In the genomic region with DNA sequence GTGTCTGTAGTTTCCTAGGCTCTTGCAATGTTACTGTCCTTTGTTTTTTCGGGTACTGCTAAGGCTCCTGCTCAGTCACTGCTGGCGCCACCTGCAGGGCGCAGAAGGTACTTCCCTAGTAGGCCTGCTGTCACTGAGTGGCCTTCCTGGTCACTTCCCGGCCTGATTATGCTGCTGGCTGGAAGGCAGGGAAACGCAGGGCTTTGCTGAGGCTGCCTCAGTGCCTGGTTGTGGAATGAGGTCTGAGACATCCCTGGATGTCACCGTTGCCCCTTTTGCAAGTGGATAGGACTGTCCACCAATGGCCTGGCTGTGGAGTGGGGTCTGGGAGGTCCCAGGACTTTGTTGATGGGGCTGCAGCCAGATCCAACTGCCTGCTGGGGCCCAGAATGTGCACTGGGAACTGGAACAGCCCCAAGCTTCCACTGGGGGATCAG, we compare ENCODE assay signal across 9 cellular contexts. TPM values are rescaled to one million over a fixed set of nuclear protein-coding genes. Genes with fewer than 3 reads are reported as not detected.
DNase-seq lines count a peak whose midpoint lies in the region; ATAC-seq, FAIRE-seq and TF ChIP-seq lines count a peak whose summit lies in the region.
"Had no signal": no experiment of that assay in that cellular context is flagged by ENCODE, and none has a peak within 500 bp of the region (broad histone marks: within the 10 kb centered on the region; RNA-seq: fewer than 3 reads in every experiment).

No MANE protein-coding gene starts in this region.

- H3K4me1 ChIP-seq in pancreas, result no peaks in the 10 kb centered on the region

- peak; percentile 51 for TF ChIP-seq CTCF in CD4-positive, alpha-beta T cell (IDR thresholded peaks at IDR 0.05)
- TF ChIP-seq CTCF in fibroblast of mammary gland (conservative IDR thresholded peaks at IDR 0.05; ENCODE audit: control insufficient read depth, insufficient read depth, low read depth, low read length) (peak; percentile 89), pancreas (IDR thresholded peaks at IDR 0.05) (peak; percentile 77 to 86 (median 83))

- no peak overlapping the region for H3K27ac ChIP-seq in CD4-positive, alpha-beta T cell (ENCODE audit: low read depth, low read length)
- no peak overlapping the region for H3K27ac ChIP-seq in pancreas

- no peaks in the 10 kb centered on the region for H3K9me3 Mint-ChIP-seq in CD4-positive, alpha-beta T cell
- H3K9me3 Mint-ChIP-seq: T-helper 1 cell treated with Interleukin-12 subunit alpha and Interleukin-12 subunit beta and Interleukin-4 antibody, amounts not matched to agents 30 μg/mL and 1 μg/mL, for 36 hours had no signal

- FAIRE-seq in pancreas (lab: Jason Lieb, UNC), result no peak

- peaks cover 12% of the 10 kb centered on the region for H3K27me3 Mint-ChIP-seq in CD4-positive, alpha-beta T cell

- ATAC-seq in CD4-positive, alpha-beta T cell (ENCODE audit: poor library complexity), result peak; percentile 58
- ATAC-seq in GM19025 (IDR thresholded peaks at IDR 0.05; ENCODE audit: low read depth, unreplicated experiment) (peak; percentile 84), HG03095 (IDR thresholded peaks at IDR 0.05; ENCODE audit: unreplicated experiment) (peak; percentile 82), pancreas (peak; percentile 92 to 98 (median 96))

- CTCF ChIA-PET in CD4-positive, alpha-beta T cell (lab: Charles Lee), result no interaction called here

- no peak overlapping the region for H3K4me3 Mint-ChIP-seq in CD4-positive, alpha-beta T cell
- H3K4me3 Mint-ChIP-seq: T-helper 1 cell treated with Interleukin-12 subunit alpha and Interleukin-12 subunit beta and Interleukin-4 antibody, amounts not matched to agents 30 μg/mL and 1 μg/mL, for 36 hours had no signal

- WGBS in pancreas, 2 donors, result 13 to 19% methylated on average over 6 of the region's 6 CpGs

- H3K9me3 ChIP-seq in CD4-positive, alpha-beta T cell (ENCODE audit: control insufficient read depth, low read length), result no peaks in the 10 kb centered on the region
- H3K9me3 ChIP-seq in pancreas, result no peaks in the 10 kb centered on the region

- intact Hi-C loops in CD4-positive, alpha-beta T cell (cut with DNase I, micrococcal nuclease), result loop anchor here in 1 of 2 experiments (2.0 kb wide), 1 partner anchor 226 kb away; no protein-coding TSS in a partner anchor
- intact Hi-C loops in pancreas (cut with DNase I), result no loop called here

- peak; percentile 14 to 44 (median 30) for DNase-seq in CD4-positive, alpha-beta T cell
- DNase-seq in NCI-H774 (lab: John Stamatoyannopoulos, UW), result peak; percentile 8
- DNase-seq in activated CD8-positive, alpha-beta memory T cell treated with anti-CD3 and anti-CD28 coated beads for 24 hours, result peak; percentile 75
- peak; percentile 75 for DNase-seq in fibroblast of mammary gland (ENCODE audit: low read depth)
- peak; percentile 54 to 91 (median 81) for DNase-seq in pancreas
- no peak for DNase-seq in middle frontal gyrus (ENCODE audit: extremely low spot score, low spot score)

- H3K4me1 Mint-ChIP-seq in CD4-positive, alpha-beta T cell (ENCODE audit: low read depth), result no peaks in the 10 kb centered on the region

- H3K27me3 ChIP-seq in CD4-positive, alpha-beta T cell (ENCODE audit: control insufficient read depth, insufficient read depth, low read length), result no peaks in the 10 kb centered on the region
- H3K27me3 ChIP-seq in pancreas, result no peaks in the 10 kb centered on the region

- no peak overlapping the region for H3K27ac Mint-ChIP-seq in CD4-positive, alpha-beta T cell
- H3K27ac Mint-ChIP-seq: T-helper 1 cell treated with Interleukin-12 subunit alpha and Interleukin-12 subunit beta and Interleukin-4 antibody, amounts not matched to agents 30 μg/mL and 1 μg/mL, for 36 hours had no signal

- H3K36me3 Mint-ChIP-seq in CD4-positive, alpha-beta T cell (ENCODE audit: low read depth), result no peaks in the 10 kb centered on the region

- POLR2A ChIA-PET in CD4-positive, alpha-beta T cell (lab: Charles Lee), result no interaction called here

- H3K36me3 ChIP-seq in pancreas, result no peaks in the 10 kb centered on the region

- H3K4me3 ChIP-seq in fibroblast of mammary gland (ENCODE audit: control insufficient read depth, low read depth, low read length) (no peak overlapping the region), pancreas (no peak overlapping the region)

RNA-seq across cellular contexts. Expression of a gene that starts 13.1 kb away (rescaled TPM):
- total RNA-seq in CD4-positive, alpha-beta T cell, result not detected
- under 1 TPM in 1 of 6 donors, not detected in 5; 0.25 TPM for total RNA-seq in pancreas
- polyA plus RNA-seq in pancreas, result not detected
